In genomic region chr16:21001262-21001661, GRCh38 we compare ENCODE assay signal across 8 cellular contexts.
DNase-seq lines count a peak whose midpoint lies in the region; ATAC-seq, FAIRE-seq and TF ChIP-seq lines count a peak whose summit lies in the region.

No MANE protein-coding gene starts in this region.

- TF ChIP-seq RAD21 in Ishikawa (IDR thresholded peaks at IDR 0.05; ENCODE audit: low read depth), result peak; percentile 57; the same call in 1 of the 2 replicates

- ATAC-seq in DND-41 (ENCODE audit: insufficient read depth, low read depth) (no peak), HG02885 (IDR thresholded peaks at IDR 0.05; ENCODE audit: poor library complexity, unreplicated experiment) (no peak), GM18873 (IDR thresholded peaks at IDR 0.05; ENCODE audit: low FRiP score, unreplicated experiment) (no peak), GM19023 (IDR thresholded peaks at IDR 0.05; ENCODE audit: unreplicated experiment) (no peak)

- no peaks in the 10 kb centered on the region for H3K4me1 ChIP-seq in DND-41 (ENCODE audit: insufficient read depth, low read length)
- no peaks in the 10 kb centered on the region for H3K4me1 ChIP-seq in astrocyte (ENCODE audit: insufficient read depth, low read length)

- TF ChIP-seq CTCF in DND-41 (IDR thresholded peaks at IDR 0.05; ENCODE audit: borderline replicate concordance, extremely low read depth, low read length, poor library complexity, severe bottlenecking) (peak; percentile 54), astrocyte (IDR thresholded peaks at IDR 0.05; ENCODE audit: insufficient read depth, low read depth, low read length) (peak; percentile 27)

- H3K4me3 Mint-ChIP-seq in astrocyte (ENCODE audit: unreplicated experiment), result no peak overlapping the region

- no peaks in the 10 kb centered on the region for H3K9me3 Mint-ChIP-seq in astrocyte (ENCODE audit: unreplicated experiment)

- H3K4me1 Mint-ChIP-seq in astrocyte (ENCODE audit: low read depth, unreplicated experiment), result no peaks in the 10 kb centered on the region

- peaks cover 4% of the 10 kb centered on the region for H3K27me3 Mint-ChIP-seq in astrocyte (ENCODE audit: low read depth, unreplicated experiment)

- DNase-seq in DND-41 (peak; percentile 25), astrocyte (ENCODE audit: low read depth) (no peak), myocyte (ENCODE audit: low read depth) (peak; percentile 37), NCI-H510A (lab: John Stamatoyannopoulos, UW) (no peak)

- no peaks in the 10 kb centered on the region for H3K79me2 ChIP-seq in DND-41 (ENCODE audit: insufficient read depth, low read length)
- H3K79me2 ChIP-seq in astrocyte (ENCODE audit: insufficient read depth, low read length), result no peaks in the 10 kb centered on the region

- no peaks in the 10 kb centered on the region for H4K20me1 ChIP-seq in DND-41 (ENCODE audit: insufficient read depth, low read length)
- H4K20me1 ChIP-seq in astrocyte (ENCODE audit: insufficient read depth, low read length), result no peaks in the 10 kb centered on the region

- H3K36me3 Mint-ChIP-seq in astrocyte (ENCODE audit: low read depth, unreplicated experiment), result no peaks in the 10 kb centered on the region

- H3K27me3 ChIP-seq in DND-41 (ENCODE audit: insufficient read depth, low read length, poor library complexity), result peaks cover 4% of the 10 kb centered on the region
- peaks cover 3% of the 10 kb centered on the region for H3K27me3 ChIP-seq in astrocyte (ENCODE audit: insufficient read depth, low read length)

- no peak overlapping the region for H3K27ac Mint-ChIP-seq in astrocyte (ENCODE audit: unreplicated experiment)

- no peak overlapping the region for H3K4me2 ChIP-seq in DND-41 (ENCODE audit: insufficient read depth, low read length)
- H3K4me2 ChIP-seq in astrocyte (ENCODE audit: low read length), result no peak overlapping the region

- H3K9me3 ChIP-seq in DND-41 (ENCODE audit: insufficient read depth, low read length, severe bottlenecking) (no peaks in the 10 kb centered on the region), astrocyte (ENCODE audit: insufficient read depth, low read depth, low read length) (no peaks in the 10 kb centered on the region)

- no peak overlapping the region for H3K9ac ChIP-seq in DND-41 (ENCODE audit: low read depth, low read length)
- no peak overlapping the region for H3K9ac ChIP-seq in astrocyte (ENCODE audit: low read length)

- H2AFZ ChIP-seq in DND-41 (ENCODE audit: low read depth, low read length), result no peak overlapping the region
- H2AFZ ChIP-seq in astrocyte (ENCODE audit: low read depth, low read length), result no peak overlapping the region

- TF ChIP-seq EP300 in Ishikawa (IDR thresholded peaks at IDR 0.05; ENCODE audit: borderline replicate concordance), result no peak

- FAIRE-seq in astrocyte (lab: Jason Lieb, UNC), result no peak

- no peaks in the 10 kb centered on the region for H3K36me3 ChIP-seq in DND-41 (ENCODE audit: insufficient read depth, low read length)
- H3K36me3 ChIP-seq in astrocyte (ENCODE audit: insufficient read depth, low read length), result no peaks in the 10 kb centered on the region

- H3K27ac ChIP-seq in DND-41 (ENCODE audit: low read length) (no peak overlapping the region), astrocyte (ENCODE audit: low read depth, low read length) (no peak overlapping the region)

- H3K4me3 ChIP-seq in DND-41 (ENCODE audit: low read depth in 1 of 2, low read length in 2 of 2), result no peak overlapping the region
- no peak overlapping the region for H3K4me3 ChIP-seq in astrocyte (ENCODE audit: insufficient read depth, low read depth, low read length)

TF ChIP-seq in Ishikawa, 13 proteins besides CTCF, POLR2A, EP300 and RAD21:
- TF ChIP-seq TAF1 (IDR thresholded peaks at IDR 0.05; ENCODE audit: low read depth), result no peak
- TF ChIP-seq CEBPB (IDR thresholded peaks at IDR 0.05), result no peak
- no peak for TF ChIP-seq USF1 (IDR thresholded peaks at IDR 0.05)

Comparison
In these comparisons a context has a peak if more than half of its experiments do, and no peak if none do; other contexts are left out.
1. DNase-seq: peak in DND-41 (single experiment) and myocyte (single experiment); none in astrocyte (single experiment) and NCI-H510A (single experiment).